Comparison of ENCODE assay signal across 13 cellular contexts in the genomic region with DNA sequence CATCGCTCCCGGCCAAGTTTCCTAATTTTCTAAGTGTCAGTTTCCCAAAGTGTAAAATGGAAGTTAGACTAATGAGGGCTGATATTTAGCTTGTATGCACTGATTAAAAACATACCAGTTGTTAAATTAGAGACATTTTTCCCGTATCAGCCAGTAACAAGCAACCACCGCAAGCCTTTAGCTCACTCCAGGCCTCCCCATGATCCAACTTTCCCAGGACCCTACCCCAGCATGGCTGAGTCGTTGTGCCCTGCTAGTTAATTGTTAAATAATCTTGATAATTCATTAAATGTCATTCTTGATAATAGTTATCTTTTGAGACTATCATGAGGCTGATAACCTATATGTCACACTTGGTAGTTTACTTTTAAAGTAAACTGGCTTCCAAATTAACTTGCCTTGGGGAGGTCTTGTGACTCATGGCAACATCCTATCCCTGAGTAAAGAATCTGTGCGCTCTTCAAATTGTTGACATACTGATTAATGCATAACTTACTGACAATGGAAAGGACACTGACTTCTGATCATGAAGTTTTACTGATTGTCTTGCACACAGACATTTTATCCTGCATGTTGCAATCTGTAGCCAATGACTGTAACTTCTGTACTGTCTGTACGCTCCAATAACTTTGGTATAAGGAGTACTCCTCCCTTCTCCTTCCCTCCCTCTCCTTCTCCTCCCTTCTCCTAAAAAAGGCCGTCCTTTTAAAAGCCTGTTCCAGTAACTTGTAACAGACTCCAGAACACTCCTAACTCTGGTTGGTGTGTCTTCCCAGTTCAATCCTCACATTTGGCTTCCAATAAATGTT. TPM values are rescaled to one million over a fixed set of nuclear protein-coding genes. Genes with fewer than 3 reads are reported as not detected.
DNase-seq lines count a peak whose midpoint lies in the region; ATAC-seq and TF ChIP-seq lines count a peak whose summit lies in the region.
"Had no signal": no experiment of that assay in that cellular context is flagged by ENCODE, and none has a peak within 500 bp of the region (broad histone marks: within the 10 kb centered on the region; RNA-seq: fewer than 3 reads in every experiment).

No MANE protein-coding gene starts in this region.

- H2AFZ ChIP-seq in PC-3 (ENCODE audit: low read length) = peak overlapping the region; percentile 69

- intact Hi-C loops in PC-3 (cut with micrococcal nuclease) = loop anchor here (2.0 to 5.0 kb wide), 2 partner anchors 137 to 270 kb away; a partner anchor contains a TSS

- no peaks in the 10 kb centered on the region for H4K20me1 ChIP-seq in BLaER1 treated with 17β-estradiol and CSF1 and Interleukin-3, amounts not matched to agents 10 nM and 100 nM
- no peaks in the 10 kb centered on the region for H4K20me1 ChIP-seq in PC-3 (ENCODE audit: low read length)

- H3F3A ChIP-seq in PC-3 (ENCODE audit: low read length, unreplicated experiment) = no peaks in the 10 kb centered on the region

- H3K36me3 Mint-ChIP-seq in nephron (ENCODE audit: low read depth) = no peaks in the 10 kb centered on the region
- H3K36me3 Mint-ChIP-seq: brain had no signal

- H3K27ac Mint-ChIP-seq in nephron = peak overlapping the region; percentile 81 to 88 (median 84)
- H3K27ac Mint-ChIP-seq: CD4-positive, alpha-beta T cell had no signal

- DNase-seq in PC-3 (peak; percentile 89), epithelial cell of esophagus (ENCODE audit: low read depth) (peak; percentile 88)
- no peak for DNase-seq in stimulated activated CD4-positive, alpha-beta T cell treated with anti-CD3 and anti-CD28 coated beads, Interleukin-4, amount 100 ng/mL, for 4 hours
- no peak for DNase-seq in effector CD8-positive, alpha-beta T cell (lab: John Stamatoyannopoulos, UW)
- DNase-seq: CD4-positive, alpha-beta T cell; NCI-H1417; nucleus accumbens had no signal

- no peaks in the 10 kb centered on the region for H3K79me2 ChIP-seq in PC-3 (ENCODE audit: low read length)

- H3K36me3 ChIP-seq in BLaER1 treated with 17β-estradiol and CSF1 and Interleukin-3, amounts not matched to agents 10 nM and 100 nM = no peaks in the 10 kb centered on the region
- no peaks in the 10 kb centered on the region for H3K36me3 ChIP-seq in PC-3 (ENCODE audit: low read depth, low read length)
- H3K36me3 ChIP-seq: Peyer's patch had no signal

- H3K4me3 ChIP-seq in BLaER1 treated with 17β-estradiol and CSF1 and Interleukin-3, amounts not matched to agents 10 nM and 100 nM = no peak overlapping the region
- H3K4me3 ChIP-seq in PC-3 (ENCODE audit: low read length) = peak overlapping the region; percentile 38; the same call in 1 of the 2 replicates
- H3K4me3 ChIP-seq in epithelial cell of esophagus (ENCODE audit: low read length) = no peak overlapping the region
- H3K4me3 ChIP-seq: Peyer's patch had no signal

- no TSS peak for BruUV-seq in PC-3 (replicated peaks; lab: Mats Ljungman, UMichigan)

- peaks cover 0 to 13% (median 9%) of the 10 kb centered on the region in 10 experiments; a peak in 14 of 20 replicates for H3K4me1 ChIP-seq in BLaER1 treated with 17β-estradiol and CSF1 and Interleukin-3, amounts not matched to agents 10 nM and 100 nM
- peaks cover 23% of the 10 kb centered on the region for H3K4me1 ChIP-seq in PC-3 (ENCODE audit: insufficient read depth, low read length)
- H3K4me1 ChIP-seq: Peyer's patch had no signal

- no peaks in the 10 kb centered on the region for H3K9me3 Mint-ChIP-seq in nephron
- H3K9me3 Mint-ChIP-seq: brain; CD4-positive, alpha-beta T cell had no signal

- ATAC-seq in PC-3 = peak; percentile 90
- no peak for ATAC-seq in GM19351 (IDR thresholded peaks at IDR 0.05; ENCODE audit: unreplicated experiment)
- ATAC-seq in GM18907 (IDR thresholded peaks at IDR 0.05; ENCODE audit: unreplicated experiment) = no peak

- CTCF ChIA-PET in PC-3 (lab: Charles Lee) = no interaction called here

- H3K9me2 ChIP-seq in PC-3 (replicated peaks; ENCODE audit: low read length) = no peaks in the 10 kb centered on the region

- TF ChIP-seq CTCF in PC-3 (conservative IDR thresholded peaks at IDR 0.05; ENCODE audit: low read depth, low read length) = no peak
- no peak for TF ChIP-seq CTCF in epithelial cell of esophagus (IDR thresholded peaks at IDR 0.05; ENCODE audit: insufficient read depth, low read depth, low read length, missing control alignments)
- no peak for TF ChIP-seq CTCF in nephron (IDR thresholded peaks at IDR 0.05; ENCODE audit: unreplicated experiment in 3 of 3)

- H3K4me1 Mint-ChIP-seq in nephron = peaks cover 22% of the 10 kb centered on the region

- no peaks in the 10 kb centered on the region for H3K9me3 ChIP-seq in BLaER1 treated with 17β-estradiol and CSF1 and Interleukin-3, amounts not matched to agents 10 nM and 100 nM (replicated peaks in 1 of 11)
- no peaks in the 10 kb centered on the region for H3K9me3 ChIP-seq in PC-3 (ENCODE audit: low read length)
- H3K9me3 ChIP-seq: Peyer's patch had no signal

- no peaks in the 10 kb centered on the region for H3K27me3 ChIP-seq in BLaER1 treated with 17β-estradiol and CSF1 and Interleukin-3, amounts not matched to agents 10 nM and 100 nM
- H3K27me3 ChIP-seq in PC-3 (ENCODE audit: low read length) = no peaks in the 10 kb centered on the region
- H3K27me3 ChIP-seq: Peyer's patch had no signal

- H3K27ac ChIP-seq in BLaER1 treated with 17β-estradiol and CSF1 and Interleukin-3, amounts not matched to agents 10 nM and 100 nM = no peak overlapping the region
- H3K27ac ChIP-seq in PC-3 (ENCODE audit: low read length) = peak overlapping the region; percentile 81
- H3K27ac ChIP-seq: Peyer's patch had no signal

- H3K4me2 ChIP-seq in BLaER1 treated with 17β-estradiol and CSF1 and Interleukin-3, amounts not matched to agents 10 nM and 100 nM = peak overlapping the region in 7 of 11 experiments; percentile 0 to 53 (median 25); a peak in 11 of 22 replicates
- H3K4me2 ChIP-seq in PC-3 (ENCODE audit: low read length) = peak overlapping the region; percentile 77

- POLR2A ChIA-PET in PC-3 (lab: Charles Lee; ENCODE audit: unreplicated experiment) = interaction anchor here (0.6 kb wide), 1 partner anchor 278 kb away, joined by 7 read pairs; no protein-coding TSS in a partner anchor

- no peak overlapping the region for H3K4me3 Mint-ChIP-seq in nephron
- H3K4me3 Mint-ChIP-seq: brain; CD4-positive, alpha-beta T cell had no signal

- H3K27me3 Mint-ChIP-seq in nephron (ENCODE audit: low read depth) = no peaks in the 10 kb centered on the region
- H3K27me3 Mint-ChIP-seq: brain had no signal

- H3K9ac ChIP-seq in BLaER1 treated with 17β-estradiol and CSF1 and Interleukin-3, amounts not matched to agents 10 nM and 100 nM = no peak overlapping the region
- peak overlapping the region; percentile 35 for H3K9ac ChIP-seq in PC-3 (ENCODE audit: low read length)

RNA-seq across cellular contexts. Expression of a gene that starts 6.3 kb away (rescaled TPM):
- total RNA-seq in PC-3 (2014; rRNA removed) = 59.2 and 72.7 TPM in 2 replicates

RNA-seq across cellular contexts. Expression of a gene that starts 29.6 kb away (rescaled TPM):
- 21.4 and 28.6 TPM in 2 replicates for total RNA-seq in PC-3 (2014; rRNA removed)

Comparison
In these comparisons a context has a peak if more than half of its experiments do, and no peak if none do; other contexts are left out.
1. DNase-seq: peak in PC-3 (single experiment) and epithelial cell of esophagus (single experiment); none in stimulated activated CD4-positive, alpha-beta T cell treated with anti-CD3 and anti-CD28 coated beads, Interleukin-4, amount 100 ng/mL, for 4 hours (0 of 2) and effector CD8-positive, alpha-beta T cell (single experiment).